38 cellular contexts compared by ENCODE assay signal in the genomic region with DNA sequence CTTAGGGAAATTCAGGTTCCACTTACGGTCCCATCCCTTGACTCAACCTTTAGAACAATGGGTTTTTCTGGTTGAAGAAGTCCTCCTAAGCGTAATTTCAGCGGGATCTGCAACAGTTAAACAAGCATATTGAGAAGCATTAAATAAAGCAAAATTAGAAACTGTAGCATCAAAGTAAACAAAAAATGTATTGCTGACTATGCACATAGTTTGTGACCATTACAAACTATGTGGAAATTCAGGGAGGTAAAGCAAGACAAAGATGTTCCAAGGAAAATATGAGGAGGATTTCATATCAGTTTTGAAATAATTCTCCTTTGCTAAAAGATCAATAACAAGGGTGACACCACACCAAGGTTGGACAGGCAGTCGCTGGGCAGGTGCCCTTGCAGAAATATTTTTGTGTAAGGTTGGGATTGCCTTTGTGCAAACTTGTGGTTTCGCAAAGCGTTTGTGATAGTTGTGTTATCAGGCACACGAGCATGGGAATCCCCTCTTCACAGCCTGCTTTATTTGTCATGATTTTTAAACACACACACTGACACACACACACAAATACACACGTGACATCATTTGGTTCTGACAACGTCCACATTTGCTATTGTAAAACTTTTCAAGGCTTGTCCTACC. TPM values are rescaled to one million over a fixed set of nuclear protein-coding genes. Genes with fewer than 3 reads are reported as not detected.
"Had no signal": no experiment of that assay in that cellular context is flagged by ENCODE, and none has a peak within 500 bp of the region (broad histone marks: within the 10 kb centered on the region; RNA-seq: fewer than 3 reads in every experiment).

No MANE protein-coding gene starts in this region.

- ATAC-seq: activated CD8-positive, alpha-beta T cell treated with anti-CD3 and anti-CD28 coated beads for 36 hours; activated naive CD4-positive, alpha-beta T cell treated with anti-CD3 and anti-CD28 coated beads, Interleukin-2, amount 50 U/mL, for 72 hours; activated T-cell treated with anti-CD3 and anti-CD28 coated beads, Interleukin-2, amount 50 U/mL, for 4 hours; activated T-cell treated with anti-CD3 and anti-CD28 coated beads, Interleukin-2, amount 50 U/mL, for 72 hours; activated T-helper 17 cell treated with anti-CD3 and anti-CD28 coated beads, Interleukin-2, amount 50 U/mL, for 72 hours; body of pancreas; T-helper 17 cell had no signal

- H3K4me3 ChIP-seq: adrenal gland, body of pancreas, breast epithelium had no signal

- H3K27me3 ChIP-seq: adrenal gland, body of pancreas, brain microvascular endothelial cell, breast epithelium had no signal

- H3K4me1 ChIP-seq: adrenal gland, body of pancreas, breast epithelium had no signal

- H3K4me3 Mint-ChIP-seq: activated B cell treated with CpG ODN at 0.5 μM for 24 hours; activated CD4-positive, alpha-beta memory T cell treated with anti-CD3 and anti-CD28 coated beads for 36 hours; activated CD4-positive, alpha-beta T cell treated with anti-CD3 and anti-CD28 coated beads, Interleukin-2, amount 10 ng/mL, durations not matched to agents 24 days and 14 days; activated CD8-positive, alpha-beta T cell treated with anti-CD3 and anti-CD28 coated beads for 36 hours; activated naive CD4-positive, alpha-beta T cell treated with anti-CD3 and anti-CD28 coated beads for 36 hours; activated naive CD8-positive, alpha-beta T cell treated with anti-CD3 and anti-CD28 coated beads for 36 hours; activated T-cell treated with anti-CD3 and anti-CD28 coated beads, Interleukin-2, amount 50 U/mL, for 4 hours; activated T-cell treated with anti-CD3 and anti-CD28 coated beads, Interleukin-2, amount 50 U/mL, for 72 hours; activated T-helper 1 cell treated with anti-CD3 and anti-CD28 coated beads, Interleukin-12 subunit alpha, Interleukin-12 subunit beta, Interleukin-2, Interleukin-4 antibody, amounts not matched to agents 30 ng/mL and 10 ng/mL and 1 ng/mL, durations not matched to agents 14 hours and 24 hours and 36 hours; activated T-helper 17 cell treated with anti-CD3 and anti-CD28 coated beads, Interleukin-2, amount 50 U/mL, for 72 hours; T-helper 17 cell had no signal

- FAIRE-seq: astrocyte, TTC549 had no signal

- H3K9me3 ChIP-seq: adrenal gland, body of pancreas, breast epithelium had no signal

- DNase-seq: activated B cell treated with CpG ODN at 0.5 μM for 24 hours; activated CD4-positive, alpha-beta memory T cell treated with anti-CD3 and anti-CD28 coated beads for 36 hours; activated CD4-positive, alpha-beta T cell treated with anti-CD3 and anti-CD28 coated beads for 4 hours; activated CD4-positive, alpha-beta T cell treated with anti-CD3 and anti-CD28 coated beads, Interleukin-2, amount 10 ng/mL, durations not matched to agents 24 days and 14 days; activated CD4-positive, alpha-beta T cell treated with anti-CD3 and anti-CD28 coated beads, Interleukin-2, amount 50 U/mL, for 1 hour; activated CD4-positive, alpha-beta T cell treated with anti-CD3 and anti-CD28 coated beads, Interleukin-2, amount 50 U/mL, for 4 hours; activated CD4-positive, CD25-positive, alpha-beta regulatory T cell treated with anti-CD3 and anti-CD28 coated beads, Interleukin-2, amount 50 U/mL, for 72 hours; activated CD8-positive, alpha-beta memory T cell treated with anti-CD3 and anti-CD28 coated beads, Interleukin-2, amount 50 U/mL, for 4 hours; activated CD8-positive, alpha-beta T cell treated with anti-CD3 and anti-CD28 coated beads for 36 hours; activated effector memory CD4-positive, alpha-beta T cell treated with anti-CD3 and anti-CD28 coated beads, Interleukin-2, amount 50 U/mL, for 16 hours; activated gamma-delta T cell treated with Interleukin-2 at 50 U/mL for 16 hours; activated naive CD4-positive, alpha-beta T cell; activated naive CD4-positive, alpha-beta T cell treated with anti-CD3 and anti-CD28 coated beads for 36 hours; activated naive CD4-positive, alpha-beta T cell treated with anti-CD3 and anti-CD28 coated beads, Interleukin-2, amount 50 U/mL, for 16 hours; activated naive CD8-positive, alpha-beta T cell treated with anti-CD3 and anti-CD28 coated beads for 36 hours; activated T-cell treated with anti-CD3 and anti-CD28 coated beads for 4 hours; activated T-cell treated with anti-CD3 and anti-CD28 coated beads, Interleukin-2, amount 50 U/mL, for 1 hour; activated T-cell treated with anti-CD3 and anti-CD28 coated beads, Interleukin-2, amount 50 U/mL, for 4 hours; activated T-cell treated with anti-CD3 and anti-CD28 coated beads, Interleukin-2, amount 50 U/mL, for 72 hours; adrenal gland; amniotic stem cell; aorta; body of pancreas; brain microvascular endothelial cell; central memory CD4-positive, alpha-beta T cell; T-helper 17 cell; T-helper 9 cell had no signal

- H3K36me3 ChIP-seq: adrenal gland, brain microvascular endothelial cell, breast epithelium had no signal

- H3K27ac ChIP-seq: adrenal gland, body of pancreas, brain microvascular endothelial cell, breast epithelium, VCaP had no signal

- H3K27ac Mint-ChIP-seq: activated B cell treated with CpG ODN at 0.5 μM for 24 hours; activated CD4-positive, alpha-beta memory T cell treated with anti-CD3 and anti-CD28 coated beads for 36 hours; activated CD4-positive, alpha-beta T cell treated with anti-CD3 and anti-CD28 coated beads, Interleukin-2, amount 10 ng/mL, durations not matched to agents 24 days and 14 days; activated CD8-positive, alpha-beta T cell treated with anti-CD3 and anti-CD28 coated beads for 36 hours; activated naive CD4-positive, alpha-beta T cell treated with anti-CD3 and anti-CD28 coated beads for 36 hours; activated naive CD8-positive, alpha-beta T cell treated with anti-CD3 and anti-CD28 coated beads for 36 hours; activated T-cell treated with anti-CD3 and anti-CD28 coated beads, Interleukin-2, amount 50 U/mL, for 72 hours; activated T-helper 1 cell treated with anti-CD3 and anti-CD28 coated beads, Interleukin-12 subunit alpha, Interleukin-12 subunit beta, Interleukin-2, Interleukin-4 antibody, amounts not matched to agents 30 ng/mL and 10 ng/mL and 1 ng/mL, durations not matched to agents 14 hours and 24 hours and 36 hours; activated T-helper 17 cell treated with anti-CD3 and anti-CD28 coated beads, Interleukin-2, amount 50 U/mL, for 72 hours; T-helper 17 cell had no signal

- H3K27me3 Mint-ChIP-seq: activated CD4-positive, alpha-beta memory T cell treated with anti-CD3 and anti-CD28 coated beads for 36 hours; activated CD8-positive, alpha-beta T cell treated with anti-CD3 and anti-CD28 coated beads for 36 hours; activated naive CD8-positive, alpha-beta T cell treated with anti-CD3 and anti-CD28 coated beads for 36 hours; activated T-helper 17 cell treated with anti-CD3 and anti-CD28 coated beads, Interleukin-2, amount 50 U/mL, for 72 hours; T-helper 17 cell had no signal

- H3K4me1 Mint-ChIP-seq: activated B cell treated with CpG ODN at 0.5 μM for 24 hours; activated CD4-positive, alpha-beta T cell treated with anti-CD3 and anti-CD28 coated beads, Interleukin-2, amount 10 ng/mL, durations not matched to agents 24 days and 14 days; activated T-helper 17 cell treated with anti-CD3 and anti-CD28 coated beads, Interleukin-2, amount 50 U/mL, for 72 hours; T-helper 17 cell had no signal

RNA-seq across cellular contexts. Expression of gene CYP3A5, which starts 5.4 kb away (rescaled TPM):
- total RNA-seq: activated B cell treated with CpG ODN at 0.5 μM for 24 hours; activated CD4-positive, alpha-beta memory T cell treated with anti-CD3 and anti-CD28 coated beads for 36 hours; activated CD4-positive, alpha-beta T cell treated with anti-CD3 and anti-CD28 coated beads, Interleukin-2, amount 10 ng/mL, durations not matched to agents 24 days and 14 days; activated CD8-positive, alpha-beta T cell treated with anti-CD3 and anti-CD28 coated beads for 36 hours; activated naive CD8-positive, alpha-beta T cell treated with anti-CD3 and anti-CD28 coated beads for 36 hours; activated T-helper 1 cell treated with anti-CD3 and anti-CD28 coated beads, Interleukin-12 subunit alpha, Interleukin-12 subunit beta, Interleukin-2, Interleukin-4 antibody, amounts not matched to agents 30 ng/mL and 10 ng/mL and 1 ng/mL, durations not matched to agents 14 hours and 24 hours and 36 hours; T-helper 1 cell treated with Interleukin-12 subunit alpha and Interleukin-12 subunit beta and Interleukin-4 antibody, amounts not matched to agents 30 ng/mL and 1 ng/mL, for 36 hours; T-helper 2 cell treated with Interferon-gamma antibody and Interleukin-4, amounts not matched to agents 100 ng/mL and 5 ng/mL, for 36 hours had no signal

RNA-seq across cellular contexts. Expression of gene CYP3A7, which starts 49.8 kb away (rescaled TPM):
- total RNA-seq: activated B cell treated with CpG ODN at 0.5 μM for 24 hours; activated CD4-positive, alpha-beta memory T cell treated with anti-CD3 and anti-CD28 coated beads for 36 hours; activated CD4-positive, alpha-beta T cell treated with anti-CD3 and anti-CD28 coated beads, Interleukin-2, amount 10 ng/mL, durations not matched to agents 24 days and 14 days; activated CD8-positive, alpha-beta memory T cell treated with anti-CD3 and anti-CD28 coated beads for 36 hours; activated CD8-positive, alpha-beta T cell treated with anti-CD3 and anti-CD28 coated beads for 36 hours; activated naive CD4-positive, alpha-beta T cell treated with anti-CD3 and anti-CD28 coated beads for 36 hours; activated naive CD4-positive, alpha-beta T cell treated with anti-CD3 and anti-CD28 coated beads, Interleukin-2, amount 50 U/mL, for 72 hours; activated naive CD8-positive, alpha-beta T cell treated with anti-CD3 and anti-CD28 coated beads for 36 hours; activated T-cell treated with anti-CD3 and anti-CD28 coated beads, Interleukin-2, amount 50 U/mL, for 4 hours; activated T-cell treated with anti-CD3 and anti-CD28 coated beads, Interleukin-2, amount 50 U/mL, for 72 hours; activated T-helper 1 cell treated with anti-CD3 and anti-CD28 coated beads, Interleukin-12 subunit alpha, Interleukin-12 subunit beta, Interleukin-2, Interleukin-4 antibody, amounts not matched to agents 30 ng/mL and 10 ng/mL and 1 ng/mL, durations not matched to agents 14 hours and 24 hours and 36 hours; activated T-helper 17 cell treated with anti-CD3 and anti-CD28 coated beads, Interleukin-2, amount 50 U/mL, for 72 hours; aorta; astrocyte; cardiac septum; T-helper 1 cell treated with Interleukin-12 subunit alpha and Interleukin-12 subunit beta and Interleukin-4 antibody, amounts not matched to agents 30 ng/mL and 1 ng/mL, for 36 hours; T-helper 17 cell; T-helper 2 cell treated with Interferon-gamma antibody and Interleukin-4, amounts not matched to agents 100 ng/mL and 5 ng/mL, for 36 hours had no signal
